13 cellular contexts compared by ENCODE assay signal in genomic region chr2:8118940-8119781, GRCh38.
DNase-seq lines count a peak whose midpoint lies in the region; ATAC-seq and TF ChIP-seq lines count a peak whose summit lies in the region.
"Had no signal": no experiment of that assay in that cellular context is flagged by ENCODE, and none has a peak within 500 bp of the region (broad histone marks: within the 10 kb centered on the region; RNA-seq: fewer than 3 reads in every experiment).

No MANE protein-coding gene starts in this region.

- no peak overlapping the region for H2BK5ac ChIP-seq in trophoblast cell (ENCODE audit: low read depth, low read length, poor library complexity)

- H3K27me3 ChIP-seq in Caco-2 (replicated peaks; ENCODE audit: control insufficient read depth, insufficient read depth, low read length) = no peaks in the 10 kb centered on the region
- no peaks in the 10 kb centered on the region for H3K27me3 ChIP-seq in trophoblast cell (ENCODE audit: insufficient read depth, low read length)

- H3K27me3 Mint-ChIP-seq in Caco-2 (ENCODE audit: insufficient read depth, unreplicated experiment) = no peaks in the 10 kb centered on the region
- no peaks in the 10 kb centered on the region for H3K27me3 Mint-ChIP-seq in WTC11 (ENCODE audit: low read depth)

- no peak overlapping the region for H4K8ac ChIP-seq in trophoblast cell (ENCODE audit: low read depth, low read length)

- H3K79me2 ChIP-seq in trophoblast cell (ENCODE audit: control insufficient read depth, insufficient read depth, low read length, poor library complexity) = no peaks in the 10 kb centered on the region
- no peaks in the 10 kb centered on the region for H3K79me2 ChIP-seq in OCI-LY7 (ENCODE audit: insufficient read depth, low read depth, low read length)

- peaks cover 5% of the 10 kb centered on the region for H3K79me1 ChIP-seq in trophoblast cell (ENCODE audit: low read length)

- H3K36me3 Mint-ChIP-seq in Caco-2 (ENCODE audit: insufficient read depth, unreplicated experiment) (no peaks in the 10 kb centered on the region), WTC11 (no peaks in the 10 kb centered on the region)
- H3K36me3 Mint-ChIP-seq: activated CD4-positive, alpha-beta memory T cell treated with anti-CD3 and anti-CD28 coated beads for 36 hours; naive B cell had no signal

- no peak overlapping the region for H3K14ac ChIP-seq in trophoblast cell (ENCODE audit: low read length)

- intact Hi-C loops in Caco-2 (cut with micrococcal nuclease; ENCODE audit: unreplicated experiment) (loop anchor here (1.0 to 2.0 kb wide), 2 partner anchors 16 to 20 kb away; no protein-coding TSS in a partner anchor), OCI-LY7 (cut with micrococcal nuclease; ENCODE audit: unreplicated experiment) (loop anchor here (5.0 kb wide), 1 partner anchor 568 kb away; no protein-coding TSS in a partner anchor)

- H3K4me1 ChIP-seq in Caco-2 = peaks cover 35% of the 10 kb centered on the region
- peaks cover 7 to 20% of the 10 kb centered on the region in 2 experiments for H3K4me1 ChIP-seq in trophoblast cell (ENCODE audit: control insufficient read depth in 1 of 2, insufficient read depth in 2 of 2, low read length in 2 of 2)
- peaks cover 28% of the 10 kb centered on the region for H3K4me1 ChIP-seq in OCI-LY7 (ENCODE audit: insufficient read depth, low read length, poor library complexity, severe bottlenecking)

- H2AFZ ChIP-seq in trophoblast cell (ENCODE audit: insufficient read depth, low read length, poor library complexity) = no peak overlapping the region
- no peak overlapping the region for H2AFZ ChIP-seq in OCI-LY7 (ENCODE audit: low read length)

- peak; percentile 78 for ATAC-seq in WTC11

- H4K91ac ChIP-seq in trophoblast cell (ENCODE audit: low read depth, low read length) = peak overlapping the region; percentile 32

- no peaks in the 10 kb centered on the region for H3K9me2 ChIP-seq in OCI-LY7 (ENCODE audit: insufficient read depth, low read length)

- POLR2A ChIA-PET in Caco-2 (lab: Charles Lee) = no interaction called here
- POLR2A ChIA-PET in WTC11 (lab: Charles Lee) = no interaction called here
- POLR2A ChIA-PET in OCI-LY7 (lab: Charles Lee) = interaction anchor here (0.7 to 1.1 kb wide), 2 partner anchors 17 to 322 kb away, joined by 3 to 4 read pairs; no protein-coding TSS in a partner anchor

- H3K36me3 ChIP-seq in Caco-2 (ENCODE audit: control insufficient read depth, insufficient read depth, low read length) (no peaks in the 10 kb centered on the region), trophoblast cell (ENCODE audit: control insufficient read depth in 1 of 2, insufficient read depth in 2 of 2, low read length in 2 of 2) (no peaks in the 10 kb centered on the region), OCI-LY7 (ENCODE audit: insufficient read depth, low read length) (no peaks in the 10 kb centered on the region)

- CTCF ChIA-PET in Caco-2 (lab: Charles Lee) (no interaction called here), WTC11 (lab: Charles Lee) (no interaction called here), OCI-LY7 (lab: Charles Lee; ENCODE audit: unreplicated experiment) (interaction anchor here (0.7 kb wide), 1 partner anchor 41 kb away, joined by 3 read pairs; no protein-coding TSS in a partner anchor)

- peak overlapping the region; percentile 37 for H2BK12ac ChIP-seq in trophoblast cell (ENCODE audit: low read length)

- no peak overlapping the region for H3K4ac ChIP-seq in trophoblast cell (ENCODE audit: low read depth, low read length)

- H3K4me2 ChIP-seq in trophoblast cell (ENCODE audit: low read length) = no peak overlapping the region
- H3K4me2 ChIP-seq in OCI-LY7 (ENCODE audit: low read length) = no peak overlapping the region

- WGBS in trophoblast cell (ENCODE audit: extremely low coverage, insufficient coverage, insufficient read length) = no CpG with 5 or more reads among the region's 14 CpGs

- TF ChIP-seq CTCF in Caco-2 (IDR thresholded peaks at IDR 0.05; ENCODE audit: insufficient read depth in 1 of 2, low read depth in 1 of 2, low read length in 1 of 2, severe bottlenecking in 1 of 2, unreplicated experiment in 1 of 2) (no peak), WTC11 (IDR thresholded peaks at IDR 0.05) (no peak), OCI-LY7 (conservative IDR thresholded peaks at IDR 0.05; ENCODE audit: low read length) (no peak)

- no peak overlapping the region for H3K9ac ChIP-seq in trophoblast cell (ENCODE audit: low read length)

- H3K27ac Mint-ChIP-seq in Caco-2 (ENCODE audit: unreplicated experiment) = peak overlapping the region; percentile 78
- no peak overlapping the region for H3K27ac Mint-ChIP-seq in WTC11

- H2BK120ac ChIP-seq in trophoblast cell (ENCODE audit: insufficient read depth, low read length, poor library complexity) = no peak overlapping the region

- H3K9me3 ChIP-seq in Caco-2 = no peaks in the 10 kb centered on the region
- peaks cover 2% of the 10 kb centered on the region for H3K9me3 ChIP-seq in trophoblast cell (ENCODE audit: insufficient read depth, low read depth, low read length)
- H3K9me3 ChIP-seq in OCI-LY7 (ENCODE audit: low read length) = no peaks in the 10 kb centered on the region

- DNase-seq in Caco-2 = no peak
- DNase-seq in WTC11 (ENCODE audit: low spot score) = no peak
- peak; percentile 26 for DNase-seq in iPS-NIHi11 (ENCODE audit: low spot score)
- peak in 1 of 2 donors; percentile 23 for DNase-seq in trophoblast cell
- DNase-seq in NCI-H748 treated with DMSO at 0.1 percent for 48 hours (lab: John Stamatoyannopoulos, UW) = no peak
- no peak for DNase-seq in OCI-LY7 (ENCODE audit: low spot score)
- no peak for DNase-seq in DMS153 (lab: John Stamatoyannopoulos, UW)
- no peak for DNase-seq in GM19240 (ENCODE audit: insufficient read length, low spot score)
- DNase-seq: activated CD4-positive, alpha-beta memory T cell treated with anti-CD3 and anti-CD28 coated beads for 36 hours; activated naive CD4-positive, alpha-beta T cell treated with Interleukin-2 at 50 U/mL for 16 hours; MV-4-11; naive B cell; NCI-H446 treated with DMSO at 0.1 percent for 48 hours had no signal

- H3K4me3 ChIP-seq in Caco-2 (ENCODE audit: low read depth, low read length) (no peak overlapping the region), trophoblast cell (ENCODE audit: low read depth, low read length) (no peak overlapping the region), OCI-LY7 (ENCODE audit: low read depth, low read length, poor library complexity, severe bottlenecking) (no peak overlapping the region)

- H3K9me3 Mint-ChIP-seq in Caco-2 (ENCODE audit: unreplicated experiment) (no peaks in the 10 kb centered on the region), WTC11 (no peaks in the 10 kb centered on the region)
- H3K9me3 Mint-ChIP-seq: activated CD4-positive, alpha-beta memory T cell treated with anti-CD3 and anti-CD28 coated beads for 36 hours; naive B cell had no signal

- H2AK5ac ChIP-seq in trophoblast cell (ENCODE audit: low read length) = no peak overlapping the region

- no peak overlapping the region for H3K27ac ChIP-seq in trophoblast cell (ENCODE audit: low read depth, low read length)
- no peak overlapping the region for H3K27ac ChIP-seq in OCI-LY7 (ENCODE audit: low read depth, low read length, poor library complexity, severe bottlenecking)

- no peak overlapping the region for H3K18ac ChIP-seq in trophoblast cell (ENCODE audit: low read length)

- BruUV-seq in Caco-2 (replicated peaks; lab: Mats Ljungman, UMichigan) (no TSS peak), OCI-LY7 (replicated peaks; lab: Mats Ljungman, UMichigan) (no TSS peak)

- no peak overlapping the region for H4K12ac ChIP-seq in trophoblast cell (ENCODE audit: low read depth, low read length)

- H4K20me1 ChIP-seq in OCI-LY7 (ENCODE audit: insufficient read depth, low read length) = no peaks in the 10 kb centered on the region

- H3K4me1 Mint-ChIP-seq in Caco-2 (ENCODE audit: low read depth, unreplicated experiment) = peaks cover 29% of the 10 kb centered on the region
- peaks cover 26% of the 10 kb centered on the region for H3K4me1 Mint-ChIP-seq in WTC11

- no peak overlapping the region for H3K23ac ChIP-seq in trophoblast cell (ENCODE audit: low read length)

- H3K4me3 Mint-ChIP-seq in Caco-2 (ENCODE audit: unreplicated experiment) = peak overlapping the region; percentile 67
- H3K4me3 Mint-ChIP-seq in WTC11 = no peak overlapping the region
- H3K4me3 Mint-ChIP-seq: naive B cell had no signal

TF ChIP-seq in WTC11, 78 proteins besides CTCF, POLR2A, EP300 and RAD21:
- no peak for TF ChIP-seq ETV6 (CRISPR knock-in tag; IDR thresholded peaks at IDR 0.05)
- peak; percentile 32; the same call in 1 of the 2 replicates for TF ChIP-seq ZNF121 (CRISPR knock-in tag; IDR thresholded peaks at IDR 0.05)
- TF ChIP-seq EMX1 (CRISPR knock-in tag; IDR thresholded peaks at IDR 0.05) = no peak
